ENCODE assay signal across 21 cellular contexts in genomic region chr2:61367177-61367576, GRCh38.
"Had no signal": no experiment of that assay in that cellular context is flagged by ENCODE, and none has a peak within 500 bp of the region (broad histone marks: within the 10 kb centered on the region; RNA-seq: fewer than 3 reads in every experiment).

No MANE protein-coding gene starts in this region.

- H3K9me3 Mint-ChIP-seq: endodermal cell; stimulated activated naive CD8-positive, alpha-beta T cell treated with anti-CD3 and anti-CD28 coated beads, Interleukin-15, Interleukin-2, amounts not matched to agents 100 ng/mL and 50 ng/mL, for 24 hours had no signal

- DNase-seq: effector CD4-positive, alpha-beta T cell; endodermal cell; erythroblast; foreskin keratinocyte; kidney; left cardiac atrium; left ventricle myocardium inferior; naive thymus-derived CD8-positive, alpha-beta T cell; psoas muscle; retina; spleen; stimulated activated CD4-positive, alpha-beta T cell treated with anti-CD3 and anti-CD28 coated beads, Interleukin-15, amount 100 ng/mL, for 24 hours; stimulated activated CD4-positive, alpha-beta T cell treated with anti-CD3 and anti-CD28 coated beads, Interleukin-1b, Interleukin-23, amount 100 ng/mL, for 48 hours; stimulated activated CD4-positive, alpha-beta T cell treated with anti-CD3 and anti-CD28 coated beads, Interleukin-4, amount 100 ng/mL, for 24 hours; tibial artery; uterus had no signal

- H3K4me3 Mint-ChIP-seq: endodermal cell; naive thymus-derived CD8-positive, alpha-beta T cell; stimulated activated memory B cell treated with anti-CD40 and anti-IgM and Interleukin-4, amounts not matched to agents 10 μg/mL and 1 μg/mL and 100 μg/mL, for 72 hours; stimulated activated naive CD8-positive, alpha-beta T cell treated with anti-CD3 and anti-CD28 coated beads, Interleukin-15, Interleukin-2, amounts not matched to agents 100 ng/mL and 50 ng/mL, for 24 hours had no signal

- H3K27ac Mint-ChIP-seq: endodermal cell; stimulated activated memory B cell treated with anti-CD40 and anti-IgM and Interleukin-4, amounts not matched to agents 10 μg/mL and 1 μg/mL and 100 μg/mL, for 72 hours; stimulated activated naive CD8-positive, alpha-beta T cell treated with anti-CD3 and anti-CD28 coated beads, Interleukin-15, Interleukin-2, amounts not matched to agents 100 ng/mL and 50 ng/mL, for 24 hours had no signal

- H3K9me3 ChIP-seq: left ventricle myocardium inferior, neutrophil, psoas muscle, tibial artery, upper lobe of left lung, uterus had no signal

- H3K4me1 Mint-ChIP-seq: endodermal cell had no signal

- H3K27me3 Mint-ChIP-seq: naive thymus-derived CD8-positive, alpha-beta T cell; stimulated activated memory B cell treated with anti-CD40 and anti-IgM and Interleukin-4, amounts not matched to agents 10 μg/mL and 1 μg/mL and 100 μg/mL, for 72 hours; stimulated activated naive CD8-positive, alpha-beta T cell treated with anti-CD3 and anti-CD28 coated beads, Interleukin-15, Interleukin-2, amounts not matched to agents 100 ng/mL and 50 ng/mL, for 24 hours had no signal

- ATAC-seq: foreskin keratinocyte; left cardiac atrium; naive thymus-derived CD8-positive, alpha-beta T cell; psoas muscle; sciatic nerve; stimulated activated memory B cell treated with anti-CD40 and anti-IgM and Interleukin-4, amounts not matched to agents 10 μg/mL and 1 μg/mL and 100 μg/mL, for 72 hours had no signal
